21 cellular contexts compared by ENCODE assay signal in the genomic region with DNA sequence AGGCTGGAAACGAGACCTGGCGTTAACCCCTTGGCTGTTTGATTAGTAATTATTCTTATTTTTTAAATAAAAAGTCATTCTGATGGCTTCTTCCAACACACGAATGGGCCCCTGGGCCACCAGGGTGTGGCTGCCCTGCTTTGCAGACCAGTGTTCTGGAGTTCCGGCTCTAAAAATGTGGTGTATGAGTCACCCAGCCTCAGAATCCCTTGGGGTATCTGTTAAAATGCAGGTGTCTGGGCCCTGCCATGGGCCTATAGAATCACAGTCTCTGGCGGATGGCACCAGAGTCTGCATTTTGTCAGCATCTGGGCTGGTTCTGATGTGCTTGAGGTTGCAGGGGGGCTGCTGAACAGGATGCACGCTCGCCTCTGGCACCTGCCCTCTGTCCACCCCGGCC.
"Had no signal": no experiment of that assay in that cellular context is flagged by ENCODE, and none has a peak within 500 bp of the region (broad histone marks: within the 10 kb centered on the region; RNA-seq: fewer than 3 reads in every experiment).

No MANE protein-coding gene starts in this region.

- H3K4me3 Mint-ChIP-seq: activated naive CD4-positive, alpha-beta T cell treated with anti-CD3 and anti-CD28 coated beads for 36 hours; endodermal cell; mesothelial cell of epicardium; stimulated activated naive B cell treated with anti-CD40 and anti-IgM and Interleukin-4, amounts not matched to agents 10 μg/mL and 1 μg/mL and 100 μg/mL, for 72 hours; T-helper 2 cell treated with Interferon-gamma antibody and Interleukin-4, amounts not matched to agents 5 μg/mL and 100 μg/mL, for 36 hours had no signal

- H3K9me3 Mint-ChIP-seq: activated naive CD4-positive, alpha-beta T cell treated with anti-CD3 and anti-CD28 coated beads for 36 hours; mesothelial cell of epicardium; neural progenitor cell; T-helper 2 cell treated with Interferon-gamma antibody and Interleukin-4, amounts not matched to agents 5 μg/mL and 100 μg/mL, for 36 hours had no signal

- H2AFZ ChIP-seq: neural progenitor cell had no signal

- H3K9me3 ChIP-seq: left ventricle myocardium inferior, transverse colon had no signal

- ATAC-seq: naive thymus-derived CD8-positive, alpha-beta T cell; sciatic nerve had no signal

- H3K4me2 ChIP-seq: neural progenitor cell had no signal

- H3K9ac ChIP-seq: neural progenitor cell had no signal

- H3K27ac Mint-ChIP-seq: activated naive CD4-positive, alpha-beta T cell treated with anti-CD3 and anti-CD28 coated beads for 36 hours; endodermal cell; mesothelial cell of epicardium; neural progenitor cell; stimulated activated naive B cell treated with anti-CD40 and anti-IgM and Interleukin-4, amounts not matched to agents 10 μg/mL and 1 μg/mL and 100 μg/mL, for 72 hours; T-helper 2 cell treated with Interferon-gamma antibody and Interleukin-4, amounts not matched to agents 5 μg/mL and 100 μg/mL, for 36 hours had no signal

- H3K36me3 ChIP-seq: transverse colon had no signal

- FAIRE-seq: bronchial epithelial cell, small intestine, TTC549, urothelium cell line had no signal

- H3K4me3 ChIP-seq: coronary artery, left ventricle myocardium inferior, neural progenitor cell, transverse colon had no signal

- DNase-seq: activated CD4-positive, alpha-beta T cell treated with anti-CD3 and anti-CD28 coated beads for 1 hour; activated naive CD4-positive, alpha-beta T cell treated with anti-CD3 and anti-CD28 coated beads for 36 hours; activated T-cell treated with anti-CD3 and anti-CD28 coated beads, Interleukin-2, amount 50 U/mL, for 48 hours; amygdala; cerebellar nuclear complex; endodermal cell; left ventricle myocardium inferior; naive thymus-derived CD8-positive, alpha-beta T cell; small intestine; stimulated activated naive B cell treated with anti-CD40 and anti-IgM and Interleukin-4, amounts not matched to agents 10 μg/mL and 1 μg/mL and 100 μg/mL, for 72 hours; transverse colon; WERI-Rb-1 had no signal

- H3K27ac ChIP-seq: coronary artery, epithelial cell of prostate, left ventricle myocardium inferior, neural progenitor cell, transverse colon, WERI-Rb-1 had no signal
